Comparison of ENCODE assay signal across 8 cellular contexts in genomic region chr20:50464026-50464724, GRCh38. TPM values are rescaled to one million over a fixed set of nuclear protein-coding genes. Genes with fewer than 3 reads are reported as not detected.
DNase-seq lines count a peak whose midpoint lies in the region; ATAC-seq and TF ChIP-seq lines count a peak whose summit lies in the region.

No MANE protein-coding gene starts in this region.

- DNase-seq in NCI-H2196 (lab: John Stamatoyannopoulos, UW; ENCODE audit: unreplicated experiment) (peak; percentile 37), NCI-H2196 treated with DMSO at 0.1 percent for 48 hours (lab: John Stamatoyannopoulos, UW; ENCODE audit: unreplicated experiment) (no peak), Karpas-422 (peak; percentile 78), SW480 (ENCODE audit: low spot score) (peak; percentile 67), adrenal gland (peak; percentile 55 to 82 (median 69)), left ventricle myocardium superior (peak; percentile 67), gastrocnemius medialis (peak; percentile 26 to 65), GF-D8 (lab: John Stamatoyannopoulos, UW) (no peak)

- in situ Hi-C loops in gastrocnemius medialis (cut with MboI; ENCODE audit: low sequenced_read_pairs in 4 of 4), result loop anchor here (5.0 to 25.0 kb wide), 6 partner anchors 62 to 277 kb away; no protein-coding TSS in a partner anchor

- ATAC-seq in left ventricle myocardium superior (peak; percentile 64), gastrocnemius medialis (peak; percentile 48 to 65)

- no peaks in the 10 kb centered on the region for H3K27me3 ChIP-seq in Karpas-422 (ENCODE audit: low read length)
- H3K27me3 ChIP-seq in adrenal gland, result no peaks in the 10 kb centered on the region
- no peaks in the 10 kb centered on the region for H3K27me3 ChIP-seq in gastrocnemius medialis

- no peaks in the 10 kb centered on the region for H4K20me1 ChIP-seq in Karpas-422 (ENCODE audit: insufficient read depth, low read depth, low read length)

- H3K79me2 ChIP-seq in Karpas-422 (ENCODE audit: low read length), result no peaks in the 10 kb centered on the region

- TF ChIP-seq CTCF in adrenal gland (IDR thresholded peaks at IDR 0.05) (peak; percentile 61 to 90 (median 80)), gastrocnemius medialis (IDR thresholded peaks at IDR 0.05 in 4 of 5, conservative IDR thresholded peaks at IDR 0.05 in 1 of 5) (peak; percentile 68 to 92 (median 91))

- WGBS in adrenal gland, 4 donors, result 19 to 28% (median 23%) methylated on average over 14 to 21 of the region's 21 CpGs

- TF ChIP-seq POLR2A in adrenal gland (IDR thresholded peaks at IDR 0.05) (no peak), gastrocnemius medialis (IDR thresholded peaks at IDR 0.05) (no peak)

- no peak overlapping the region for H3K9ac ChIP-seq in Karpas-422 (ENCODE audit: low read length)

- H3K4me3 ChIP-seq in Karpas-422 (ENCODE audit: low read length) (no peak overlapping the region), adrenal gland (no peak overlapping the region), gastrocnemius medialis (peak overlapping the region in 3 of 4 donors; percentile 1 to 40 (median 37))

- no peaks in the 10 kb centered on the region for H3K9me2 ChIP-seq in Karpas-422 (replicated peaks; ENCODE audit: insufficient read depth, low read length)

- intact Hi-C loops in adrenal gland (cut with DNase I) (loop anchor here (2.0 to 10.0 kb wide), 3 partner anchors 159 to 277 kb away; no protein-coding TSS in a partner anchor), left ventricle myocardium superior (cut with micrococcal nuclease) (loop anchor here (5.0 kb wide), 1 partner anchor 277 kb away; no protein-coding TSS in a partner anchor), gastrocnemius medialis (cut with DNase I; ENCODE audit: low total_unique reads) (loop anchor here (1.0 to 10.0 kb wide), 4 partner anchors 113 to 349 kb away; partner anchors contain the start of gene UBE2V1)

- H3K36me3 ChIP-seq in Karpas-422 (ENCODE audit: insufficient read depth, low read length), result no peaks in the 10 kb centered on the region
- H3K36me3 ChIP-seq in adrenal gland (replicated peaks in 1 of 2), result no peaks in the 10 kb centered on the region
- H3K36me3 ChIP-seq in gastrocnemius medialis, result no peaks in the 10 kb centered on the region

- no peak overlapping the region for H3K27ac ChIP-seq in Karpas-422 (ENCODE audit: low read length)
- H3K27ac ChIP-seq in adrenal gland, result no peak overlapping the region
- H3K27ac ChIP-seq in gastrocnemius medialis, result peak overlapping the region in 1 of 4 donors; percentile 79

- H2AFZ ChIP-seq in Karpas-422 (ENCODE audit: low read length), result no peak overlapping the region

- H3K9me3 ChIP-seq in Karpas-422 (ENCODE audit: low read length) (no peaks in the 10 kb centered on the region), adrenal gland (replicated peaks in 1 of 3) (no peaks in the 10 kb centered on the region), gastrocnemius medialis (no peaks in the 10 kb centered on the region)

- no peaks in the 10 kb centered on the region for H3K4me1 ChIP-seq in Karpas-422 (ENCODE audit: low read length)
- H3K4me1 ChIP-seq in adrenal gland (replicated peaks in 1 of 2), result peaks cover 12 to 18% of the 10 kb centered on the region in 2 donors
- peaks cover 18 to 21% of the 10 kb centered on the region in 2 donors for H3K4me1 ChIP-seq in gastrocnemius medialis

- H3K4me2 ChIP-seq in Karpas-422 (ENCODE audit: low read depth, low read length, poor library complexity, severe bottlenecking), result no peak overlapping the region

RNA-seq across cellular contexts. Expression of gene PTPN1, which starts 46.0 kb away (rescaled TPM):
- 6.5 and 10.9 TPM in 2 replicates for total RNA-seq in Karpas-422 (2014; rRNA removed; shearing (Covaris generic); ENCODE audit: low replicate concordance)
- total RNA-seq in adrenal gland (10 to 100 TPM; 31.0 to 49.2 (median 36.3) TPM), left ventricle myocardium superior (24.1 TPM), gastrocnemius medialis (10 to 100 TPM; 21.8 to 46.8 (median 44.4) TPM)
- 10 to 100 TPM; 17.0 to 49.0 (median 24.5) TPM for polyA plus RNA-seq in adrenal gland

Comparison
In these comparisons a context has a peak if more than half of its experiments do, and no peak if none do; other contexts are left out.
1. DNase-seq: peak in NCI-H2196 (single experiment), Karpas-422 (single experiment), SW480 (single experiment), adrenal gland (7 of 7), left ventricle myocardium superior (single experiment) and gastrocnemius medialis (2 of 2); none in NCI-H2196 treated with DMSO at 0.1 percent for 48 hours (single experiment) and GF-D8 (single experiment).
2. H3K4me3 ChIP-seq: peak in gastrocnemius medialis (3 of 4); none in Karpas-422 (single experiment) and adrenal gland (0 of 4).